Comparison of ENCODE assay signal across 17 cellular contexts in genomic region chr6:22664968-22665367, GRCh38.
A peak's percentile ranks its signal among the peaks of the same experiment; 100 is the strongest.
DNase-seq lines count a peak whose midpoint lies in the region; ATAC-seq, FAIRE-seq and TF ChIP-seq lines count a peak whose summit lies in the region.
"Had no signal": no experiment of that assay in that cellular context is flagged by ENCODE, and none has a peak within 500 bp of the region (broad histone marks: within the 10 kb centered on the region; RNA-seq: fewer than 3 reads in every experiment).

No MANE protein-coding gene starts in this region.

- CTCF ChIA-PET in CD8-positive, alpha-beta memory T cell (lab: Charles Lee) = no interaction called here

- peak; percentile 66 for ATAC-seq in foreskin keratinocyte
- ATAC-seq: T-helper 17 cell had no signal

- no peaks in the 10 kb centered on the region for H3K27me3 ChIP-seq in foreskin keratinocyte
- no peaks in the 10 kb centered on the region for H3K27me3 ChIP-seq in CD8-positive, alpha-beta memory T cell (ENCODE audit: insufficient read depth, low read length, poor library complexity, severe bottlenecking)

- H3K4me3 Mint-ChIP-seq in CD8-positive, alpha-beta memory T cell = no peak overlapping the region
- H3K4me3 Mint-ChIP-seq: T-helper 17 cell had no signal

- no peak for TF ChIP-seq CTCF in D721Med (IDR thresholded peaks at IDR 0.05; ENCODE audit: insufficient read depth, missing control alignments)
- no peak for TF ChIP-seq CTCF in foreskin keratinocyte (conservative IDR thresholded peaks at IDR 0.05)

- H3K4me1 Mint-ChIP-seq in CD8-positive, alpha-beta memory T cell = no peaks in the 10 kb centered on the region
- H3K4me1 Mint-ChIP-seq: T-helper 17 cell had no signal

- no peak for DNase-seq in D721Med (ENCODE audit: insufficient read length, low spot score)
- DNase-seq in HTR-8/SVneo (ENCODE audit: insufficient read length, low spot score) = no peak
- DNase-seq in NCI-H748 (lab: John Stamatoyannopoulos, UW; ENCODE audit: unreplicated experiment) = peak; percentile 82
- peak; percentile 60 to 72 for DNase-seq in foreskin keratinocyte
- no peak for DNase-seq in CD8-positive, alpha-beta memory T cell
- DNase-seq in stimulated activated CD4-positive, alpha-beta T cell treated with anti-CD3 and anti-CD28 coated beads, Interleukin-2, amount 100 ng/mL, for 48 hours = no peak
- DNase-seq in NCI-H526 treated with DMSO at 0.1 percent for 48 hours (lab: John Stamatoyannopoulos, UW) = no peak
- DNase-seq in activated naive CD4-positive, alpha-beta T cell (lab: John Stamatoyannopoulos, UW) = no peak
- DNase-seq: C1 segment of cervical spinal cord, Caco-2, DMS79 treated with DMSO at 0.1 percent for 48 hours, GOT3, KBM-7, MV-4-11, NCI-H2029, SIG-M5, T-helper 17 cell had no signal

- FAIRE-seq in D721Med (lab: Jason Lieb, UNC) (peak; percentile 11), HTR-8/SVneo (lab: Jason Lieb, UNC) (peak; percentile 20)

- peaks cover 0 to 4% (median 0%) of the 10 kb centered on the region in 3 donors for H3K36me3 Mint-ChIP-seq in CD8-positive, alpha-beta memory T cell

- H3K9me3 ChIP-seq in CD8-positive, alpha-beta memory T cell (ENCODE audit: low read length) = no peaks in the 10 kb centered on the region
- H3K9me3 ChIP-seq: Caco-2 had no signal

- H3K4me1 ChIP-seq in foreskin keratinocyte = no peaks in the 10 kb centered on the region
- H3K4me1 ChIP-seq in CD8-positive, alpha-beta memory T cell (ENCODE audit: insufficient read depth, low read length) = no peaks in the 10 kb centered on the region
- H3K4me1 ChIP-seq: Caco-2 had no signal

- peaks cover 2 to 16% (median 8%) of the 10 kb centered on the region in 5 donors for H3K9me3 Mint-ChIP-seq in CD8-positive, alpha-beta memory T cell

- H3K4me3 ChIP-seq in CD8-positive, alpha-beta memory T cell (ENCODE audit: low read length) = no peak overlapping the region

- no peak overlapping the region for H3K27ac ChIP-seq in foreskin keratinocyte
- H3K27ac ChIP-seq in CD8-positive, alpha-beta memory T cell (ENCODE audit: low read depth, low read length) = no peak overlapping the region

- H3K27ac Mint-ChIP-seq in CD8-positive, alpha-beta memory T cell = no peak overlapping the region
- H3K27ac Mint-ChIP-seq: T-helper 17 cell had no signal

- no peaks in the 10 kb centered on the region for H3K27me3 Mint-ChIP-seq in CD8-positive, alpha-beta memory T cell
- H3K27me3 Mint-ChIP-seq: T-helper 17 cell had no signal

- no peaks in the 10 kb centered on the region for H3K36me3 ChIP-seq in CD8-positive, alpha-beta memory T cell (ENCODE audit: insufficient read depth, low read length)

- POLR2A ChIA-PET in CD8-positive, alpha-beta memory T cell (lab: Charles Lee) = no interaction called here

Comparison
In these comparisons a context has a peak if more than half of its experiments do, and no peak if none do; other contexts are left out.
1. DNase-seq: peak in NCI-H748 (single experiment) and foreskin keratinocyte (2 of 2); none in D721Med (single experiment), HTR-8/SVneo (single experiment), CD8-positive, alpha-beta memory T cell (0 of 5), stimulated activated CD4-positive, alpha-beta T cell treated with anti-CD3 and anti-CD28 coated beads, Interleukin-2, amount 100 ng/mL, for 48 hours (0 of 2), NCI-H526 treated with DMSO at 0.1 percent for 48 hours (single experiment) and activated naive CD4-positive, alpha-beta T cell (0 of 4).